12 cellular contexts compared by ENCODE assay signal in genomic region chr11:47413908-47414684, GRCh38. TPM values are rescaled to one million over a fixed set of nuclear protein-coding genes. Genes with fewer than 3 reads are reported as not detected.
DNase-seq lines count a peak whose midpoint lies in the region; ATAC-seq and TF ChIP-seq lines count a peak whose summit lies in the region.
"Had no signal": no experiment of that assay in that cellular context is flagged by ENCODE, and none has a peak within 500 bp of the region (broad histone marks: within the 10 kb centered on the region; RNA-seq: fewer than 3 reads in every experiment).

No MANE protein-coding gene starts in this region.

- TF ChIP-seq POLR2A in HCT116 (IDR thresholded peaks at IDR 0.05; ENCODE audit: borderline replicate concordance, extremely low read depth, insufficient read depth, insufficient read length), result no peak

- H3K27ac ChIP-seq in HCT116 (ENCODE audit: low read depth, low read length) (peak overlapping the region; percentile 51; the same call in 1 of the 2 replicates), MM.1S (ENCODE audit: low read length) (no peak overlapping the region)

- H3K4me1 ChIP-seq in HCT116 (ENCODE audit: control insufficient read depth in 1 of 2, insufficient read depth in 2 of 2, low read length in 2 of 2), result peaks cover 32 to 51% of the 10 kb centered on the region in 2 experiments
- H3K4me1 ChIP-seq in adipocyte (ENCODE audit: control insufficient read depth, insufficient read depth, low read length), result peaks cover 67% of the 10 kb centered on the region
- peaks cover 1% of the 10 kb centered on the region; the same call in 1 of the 2 replicates for H3K4me1 ChIP-seq in MM.1S (ENCODE audit: low read length)

- H3K9ac ChIP-seq in HCT116 (ENCODE audit: low read length) (peak overlapping the region; percentile 30; the same call in 1 of the 2 replicates), adipocyte (ENCODE audit: low read length) (peak overlapping the region; percentile 82), MM.1S (ENCODE audit: low read length) (no peak overlapping the region)

- DNase-seq in HCT116 (ENCODE audit: low read depth, low spot score) (no peak), adipocyte (ENCODE audit: low read depth) (peak; percentile 43), hepatic stellate cell (ENCODE audit: low spot score) (peak; percentile 77), MM.1S (no peak)
- no peak for DNase-seq in stimulated activated naive B cell treated with anti-CD40 and anti-IgM and Interleukin-4, amounts not matched to agents 10 μg/mL and 1 μg/mL and 100 μg/mL, for 72 hours
- DNase-seq: activated CD4-positive, alpha-beta T cell treated with anti-CD3 and anti-CD28 coated beads, Interleukin-2, amount 50 U/mL, for 1 hour; cerebellar nuclear complex; stimulated activated naive CD4-positive, alpha-beta T cell treated with Interleukin-2 at 50 U/mL for 16 hours had no signal

- H3K9me2 ChIP-seq in HCT116 (ENCODE audit: insufficient read depth), result no peaks in the 10 kb centered on the region
- no peaks in the 10 kb centered on the region for H3K9me2 ChIP-seq in MM.1S (replicated peaks; ENCODE audit: insufficient read depth, low read length)

- H3K9me3 ChIP-seq in HCT116 (ENCODE audit: control insufficient read depth in 1 of 2, insufficient read depth in 1 of 2, low read depth in 1 of 2, low read length in 2 of 2) (no peaks in the 10 kb centered on the region), adipocyte (ENCODE audit: control insufficient read depth, low read length) (no peaks in the 10 kb centered on the region), MM.1S (replicated peaks; ENCODE audit: insufficient read depth, low read length) (no peaks in the 10 kb centered on the region)

- H3K36me3 Mint-ChIP-seq in stimulated activated naive B cell treated with anti-CD40 and anti-IgM and Interleukin-4, amounts not matched to agents 10 μg/mL and 1 μg/mL and 100 μg/mL, for 72 hours, result peaks cover 38 to 50% of the 10 kb centered on the region in 2 donors

- intact Hi-C loops in HCT116 (cut with micrococcal nuclease), result no loop called here

- TF ChIP-seq CTCF in HCT116 (IDR thresholded peaks at IDR 0.05 in 2 of 3, conservative IDR thresholded peaks at IDR 0.05 in 1 of 3; ENCODE audit: borderline replicate concordance in 1 of 3, insufficient read depth in 1 of 3, low read depth in 2 of 3, low read length in 2 of 3) (no peak), MM.1S (IDR thresholded peaks at IDR 0.05; ENCODE audit: low read length) (no peak)

- H3K27me3 ChIP-seq in HCT116 (ENCODE audit: insufficient read depth, low read length), result no peaks in the 10 kb centered on the region
- no peaks in the 10 kb centered on the region for H3K27me3 ChIP-seq in adipocyte (replicated peaks; ENCODE audit: control insufficient read depth, insufficient read depth, low read length)
- no peaks in the 10 kb centered on the region for H3K27me3 ChIP-seq in MM.1S (replicated peaks; ENCODE audit: insufficient read depth, low read length)

- H3K4me3 ChIP-seq in HCT116 (replicated peaks in 1 of 2; ENCODE audit: low read depth in 1 of 2, low read length in 2 of 2) (no peak overlapping the region), adipocyte (ENCODE audit: low read length) (peak overlapping the region; percentile 38), MM.1S (ENCODE audit: low read length) (no peak overlapping the region)

- H3K27me3 Mint-ChIP-seq in stimulated activated naive B cell treated with anti-CD40 and anti-IgM and Interleukin-4, amounts not matched to agents 10 μg/mL and 1 μg/mL and 100 μg/mL, for 72 hours, result no peaks in the 10 kb centered on the region

- H3K4me3 Mint-ChIP-seq in stimulated activated naive B cell treated with anti-CD40 and anti-IgM and Interleukin-4, amounts not matched to agents 10 μg/mL and 1 μg/mL and 100 μg/mL, for 72 hours, result no peak overlapping the region

- H3K79me2 ChIP-seq in HCT116 (ENCODE audit: insufficient read depth, low read length) (peaks cover 1% of the 10 kb centered on the region; the same call in 1 of the 2 replicates), MM.1S (ENCODE audit: low read length) (no peaks in the 10 kb centered on the region)

- H3K36me3 ChIP-seq in HCT116 (ENCODE audit: control insufficient read depth in 1 of 2, insufficient read depth in 2 of 2, low read length in 2 of 2) (peaks cover 8 to 20% of the 10 kb centered on the region in 2 experiments), adipocyte (ENCODE audit: control insufficient read depth, insufficient read depth, low read length, severe bottlenecking) (peaks cover 46% of the 10 kb centered on the region), MM.1S (replicated peaks; ENCODE audit: insufficient read depth, low read length) (no peaks in the 10 kb centered on the region; the same call in 1 of the 2 replicates)

- H2AFZ ChIP-seq in HCT116 (ENCODE audit: low read depth, low read length, poor library complexity, severe bottlenecking), result no peak overlapping the region
- no peak overlapping the region for H2AFZ ChIP-seq in MM.1S (ENCODE audit: low read length)

- POLR2A ChIA-PET in HCT116 (lab: Charles Lee), result no interaction called here

- H3K9me3 Mint-ChIP-seq in stimulated activated naive B cell treated with anti-CD40 and anti-IgM and Interleukin-4, amounts not matched to agents 10 μg/mL and 1 μg/mL and 100 μg/mL, for 72 hours, result no peaks in the 10 kb centered on the region

- no peaks in the 10 kb centered on the region for H4K20me1 ChIP-seq in HCT116 (ENCODE audit: insufficient read depth)
- H4K20me1 ChIP-seq in MM.1S (ENCODE audit: insufficient read depth, low read length), result no peaks in the 10 kb centered on the region

- ATAC-seq in HCT116, result no peak
- ATAC-seq in stimulated activated naive B cell treated with anti-CD40 and anti-IgM and Interleukin-4, amounts not matched to agents 10 μg/mL and 1 μg/mL and 100 μg/mL, for 72 hours (replicated peaks), result no peak
- no peak for ATAC-seq in GM21381 (IDR thresholded peaks at IDR 0.05; ENCODE audit: unreplicated experiment)
- ATAC-seq in activated CD4-positive, CD25-positive, alpha-beta regulatory T cell treated with anti-CD3 and anti-CD28 coated beads, Interleukin-2, amount 50 U/mL, for 24 hours, result no peak
- no peak for ATAC-seq in GM21737 (IDR thresholded peaks at IDR 0.05; ENCODE audit: unreplicated experiment)
- ATAC-seq: Panc1 had no signal

- CTCF ChIA-PET in HCT116 (lab: Charles Lee), result no interaction called here

- BruUV-seq in HCT116 (replicated peaks; lab: Mats Ljungman, UMichigan), result no TSS peak

- H3K27ac Mint-ChIP-seq in stimulated activated naive B cell treated with anti-CD40 and anti-IgM and Interleukin-4, amounts not matched to agents 10 μg/mL and 1 μg/mL and 100 μg/mL, for 72 hours, result peak overlapping the region; percentile 34

- peaks cover 14 to 38% of the 10 kb centered on the region in 2 donors for H3K4me1 Mint-ChIP-seq in stimulated activated naive B cell treated with anti-CD40 and anti-IgM and Interleukin-4, amounts not matched to agents 10 μg/mL and 1 μg/mL and 100 μg/mL, for 72 hours

- peak overlapping the region; percentile 50 for H3K4me2 ChIP-seq in HCT116 (ENCODE audit: low read length)
- H3K4me2 ChIP-seq in MM.1S (ENCODE audit: low read depth, low read length), result no peak overlapping the region

- RAD21 ChIA-PET in HCT116 (lab: Charles Lee; ENCODE audit: low non-redundant PET in 1 of 2, low total read pairs in 2 of 2, uncharacterized antibody in 2 of 2, unreplicated experiment in 2 of 2), result no interaction called here

- H3F3A ChIP-seq in MM.1S (ENCODE audit: insufficient read depth, low read length), result no peaks in the 10 kb centered on the region

- no peak for TF ChIP-seq RAD21 in HCT116 (IDR thresholded peaks at IDR 0.05; ENCODE audit: low read depth)

TF ChIP-seq in HCT116, 20 proteins besides CTCF, POLR2A, EP300 and RAD21:
- TF ChIP-seq ZNF274 (IDR thresholded peaks at IDR 0.05; ENCODE audit: low read depth, low read length) (no peak), EGR1 (IDR thresholded peaks at IDR 0.05; ENCODE audit: low read depth) (peak; percentile 53; the same call in 1 of the 2 replicates), ATF3 (IDR thresholded peaks at IDR 0.05) (no peak)

RNA-seq across cellular contexts. Expression of gene SLC39A13, which starts 5.7 kb away (rescaled TPM):
- total RNA-seq in HCT116 (2021; ENCODE audit: unreplicated experiment), result 23.9 TPM
- 15.9 and 17.1 TPM in 2 replicates for polyA plus RNA-seq in HCT116 (2012)

RNA-seq across cellular contexts. Expression of gene PSMC3, which starts 12.1 kb away (rescaled TPM):
- 155 TPM for total RNA-seq in HCT116 (2021; ENCODE audit: unreplicated experiment)
- polyA plus RNA-seq in HCT116 (2012), result 224 and 256 TPM in 2 replicates

RNA-seq across cellular contexts. Expression of gene RAPSN, which starts 34.8 kb away (rescaled TPM):
- 0.57 TPM for total RNA-seq in HCT116 (2021; ENCODE audit: unreplicated experiment)
- polyA plus RNA-seq in HCT116 (2012), result 0.17 and 0.41 TPM in 2 replicates

RNA-seq across cellular contexts. Expression of gene SPI1, which starts 35.7 kb away (rescaled TPM):
- total RNA-seq in HCT116 (2021; ENCODE audit: unreplicated experiment), result 0.32 TPM
- polyA plus RNA-seq in HCT116 (2012), result not detected in 2 replicates

Comparison
In these comparisons a context has a peak if more than half of its experiments do, and no peak if none do; other contexts are left out.
1. DNase-seq: peak in adipocyte (single experiment) and hepatic stellate cell (single experiment); none in HCT116 (single experiment), stimulated activated naive B cell treated with anti-CD40 and anti-IgM and Interleukin-4, amounts not matched to agents 10 μg/mL and 1 μg/mL and 100 μg/mL, for 72 hours (single experiment) and MM.1S (single experiment).